In the genomic region with DNA sequence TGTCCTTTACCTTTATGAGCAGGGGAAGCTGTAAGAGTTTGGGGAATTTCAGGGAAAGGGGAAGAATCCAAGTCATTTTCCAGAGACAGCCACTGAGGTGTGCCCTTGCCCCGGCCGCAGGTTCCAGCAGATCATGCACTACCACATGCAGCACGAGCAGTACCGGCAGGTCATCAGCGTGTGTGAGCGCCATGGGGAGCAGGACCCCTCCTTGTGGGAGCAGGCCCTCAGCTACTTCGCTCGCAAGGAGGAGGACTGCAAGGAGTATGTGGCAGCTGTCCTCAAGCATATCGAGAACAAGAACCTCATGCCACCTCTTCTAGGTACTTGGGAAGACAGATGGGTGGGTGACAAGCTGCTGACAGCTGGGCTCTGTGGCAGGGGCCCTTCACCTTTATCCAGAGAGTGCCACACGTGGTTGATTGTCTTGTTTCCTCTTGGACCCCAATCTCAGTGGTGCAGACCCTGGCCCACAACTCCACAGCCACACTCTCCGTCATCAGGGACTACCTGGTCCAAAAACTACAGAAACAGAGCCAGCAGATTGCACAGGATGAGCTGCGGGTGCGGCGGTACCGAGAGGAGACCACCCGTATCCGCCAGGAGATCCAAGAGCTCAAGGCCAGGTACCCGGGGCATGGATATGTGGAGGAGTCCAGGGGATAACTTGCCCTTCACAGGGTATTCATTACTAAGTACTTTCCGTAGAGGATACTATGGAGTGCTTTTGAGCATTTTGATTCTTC, we compare ENCODE assay signal across 2 cellular contexts.
TF ChIP-seq lines count a peak whose summit lies in the region.

No MANE protein-coding gene starts in this region.

TF ChIP-seq in IMR-90, 13 proteins besides CTCF, POLR2A, EP300 and RAD21:
- no peak for TF ChIP-seq CHD1 (IDR thresholded peaks at IDR 0.05; ENCODE audit: low read depth, low read length)
- no peak for TF ChIP-seq CEBPB (IDR thresholded peaks at IDR 0.05; ENCODE audit: low read depth, low read length)
- TF ChIP-seq NFE2L2 (IDR thresholded peaks at IDR 0.05; ENCODE audit: low read depth, low read length), result no peak

TF ChIP-seq in GM12878, 131 proteins besides CTCF, POLR2A, EP300 and RAD21:
- no peak for TF ChIP-seq ZNF207 (IDR thresholded peaks at IDR 0.05; ENCODE audit: borderline replicate concordance)
- TF ChIP-seq TARDBP (IDR thresholded peaks at IDR 0.05; ENCODE audit: borderline replicate concordance), result no peak
- TF ChIP-seq LARP7 (IDR thresholded peaks at IDR 0.05), result no peak
- TF ChIP-seq SREBF2 (IDR thresholded peaks at IDR 0.05; ENCODE audit: low read length), result no peak
- no peak for TF ChIP-seq CEBPB (IDR thresholded peaks at IDR 0.05; ENCODE audit: borderline replicate concordance in 1 of 2, low read depth in 2 of 2, low read length in 2 of 2)
- no peak for TF ChIP-seq POU2F2 (IDR thresholded peaks at IDR 0.05; ENCODE audit: borderline replicate concordance, low read depth, low read length)
- no peak for TF ChIP-seq STAT1 (conservative IDR thresholded peaks at IDR 0.05)
- TF ChIP-seq NR2F1 (conservative IDR thresholded peaks at IDR 0.05), result no peak
